In genomic region chr3:72237679-72238320, GRCh38 we compare ENCODE assay signal across 24 cellular contexts.
DNase-seq lines count a peak whose midpoint lies in the region; TF ChIP-seq lines count a peak whose summit lies in the region.
"Had no signal": no experiment of that assay in that cellular context is flagged by ENCODE, and none has a peak within 500 bp of the region (broad histone marks: within the 10 kb centered on the region; RNA-seq: fewer than 3 reads in every experiment).

No MANE protein-coding gene starts in this region.

- no peak overlapping the region for H3K23ac ChIP-seq in H9 (ENCODE audit: insufficient read length, low read depth, low read length)

- H3K4me1 Mint-ChIP-seq in brain (peaks cover 31% of the 10 kb centered on the region), H9 (peaks cover 5 to 11% of the 10 kb centered on the region in 2 experiments)

- no peaks in the 10 kb centered on the region for H4K20me1 ChIP-seq in H9 (ENCODE audit: control insufficient read depth, insufficient read depth, insufficient read length)

- no peak overlapping the region for H2BK20ac ChIP-seq in H9 (ENCODE audit: low read depth, low read length, poor library complexity, severe bottlenecking)

- H2BK120ac ChIP-seq in H9 (ENCODE audit: low read depth, low read length, poor library complexity, severe bottlenecking) = no peak overlapping the region

- H2BK12ac ChIP-seq in H9 (ENCODE audit: insufficient read length, low read depth, low read length) = no peak overlapping the region

- H3K27ac Mint-ChIP-seq in brain = peak overlapping the region in 4 of 5 experiments; percentile 18 to 48 (median 39)
- H3K27ac Mint-ChIP-seq in H9 = no peak overlapping the region
- H3K27ac Mint-ChIP-seq: activated CD4-positive, alpha-beta memory T cell treated with anti-CD3 and anti-CD28 coated beads for 36 hours; activated naive CD4-positive, alpha-beta T cell treated with anti-CD3 and anti-CD28 coated beads, Interleukin-2, amount 50 U/mL, for 72 hours; B cell; T-cell had no signal

- H2AK5ac ChIP-seq in H9 (ENCODE audit: insufficient read length, low read length) = no peak overlapping the region

- H3K4me2 ChIP-seq in H9 (ENCODE audit: insufficient read depth, insufficient read length, low read length) = no peak overlapping the region

- H3K56ac ChIP-seq in H9 (ENCODE audit: insufficient read length, low read depth, low read length) = no peak overlapping the region

- intact Hi-C loops in stomach (cut with DNase I; ENCODE audit: low total_unique reads) = no loop called here
- intact Hi-C loops in ascending aorta (cut with DNase I) = no loop called here
- intact Hi-C loops in adrenal gland (cut with DNase I) = no loop called here

- no peak overlapping the region for H3K14ac ChIP-seq in H9 (ENCODE audit: insufficient read depth, low read length)

- H3K4me1 ChIP-seq in stomach (peaks cover 0 to 47% (median 12%) of the 10 kb centered on the region in 4 donors), ascending aorta (peaks cover 10 to 28% of the 10 kb centered on the region in 2 donors), H9 (ENCODE audit: insufficient read depth, low read length) (no peaks in the 10 kb centered on the region), adrenal gland (replicated peaks in 1 of 2) (peaks cover 0 to 5% of the 10 kb centered on the region in 2 donors)
- H3K4me1 ChIP-seq: HAP-1, prostate gland had no signal

- TF ChIP-seq POLR2A in stomach (IDR thresholded peaks at IDR 0.05) (no peak), adrenal gland (IDR thresholded peaks at IDR 0.05) (no peak)

- CTCF ChIA-PET in BJ (lab: Yijun Ruan, JAX) = interaction anchor here (0.8 to 1.2 kb wide), 4 partner anchors 10 to 28 kb away, joined by 3 to 4 read pairs (median 3); no protein-coding TSS in a partner anchor

- H3K27me3 ChIP-seq in BJ (ENCODE audit: control insufficient read depth, insufficient read depth, low read length) (peaks cover 2% of the 10 kb centered on the region), stomach (no peaks in the 10 kb centered on the region), ascending aorta (no peaks in the 10 kb centered on the region), H9 (ENCODE audit: insufficient read depth, low read length) (no peaks in the 10 kb centered on the region), adrenal gland (no peaks in the 10 kb centered on the region)
- H3K27me3 ChIP-seq: MG63, neutrophil, tibial artery had no signal

- H3T11ph ChIP-seq in H9 (ENCODE audit: low read length) = no peak overlapping the region

- no peak overlapping the region for H3K18ac ChIP-seq in H9 (ENCODE audit: insufficient read length, low read depth, low read length)

- no peak overlapping the region for H2BK5ac ChIP-seq in H9 (ENCODE audit: insufficient read length, low read length)

- TF ChIP-seq CTCF in BJ (IDR thresholded peaks at IDR 0.05; ENCODE audit: insufficient read depth, low read depth, low read length) = no peak
- TF ChIP-seq CTCF in brain (conservative IDR thresholded peaks at IDR 0.05) = no peak
- TF ChIP-seq CTCF in fibroblast of the aortic adventitia (IDR thresholded peaks at IDR 0.05; ENCODE audit: insufficient read depth, low read length) = no peak
- no peak for TF ChIP-seq CTCF in stomach (IDR thresholded peaks at IDR 0.05)
- no peak for TF ChIP-seq CTCF in coronary artery (IDR thresholded peaks at IDR 0.05)
- no peak for TF ChIP-seq CTCF in ascending aorta (IDR thresholded peaks at IDR 0.05)
- no peak for TF ChIP-seq CTCF in H9 (conservative IDR thresholded peaks at IDR 0.05)
- TF ChIP-seq CTCF in adrenal gland (IDR thresholded peaks at IDR 0.05) = no peak

- no peak overlapping the region for H4K5ac ChIP-seq in H9 (ENCODE audit: insufficient read length, low read depth, low read length)

- H4K91ac ChIP-seq in H9 (ENCODE audit: insufficient read length, low read depth, low read length) = no peak overlapping the region

- H3K4me3 ChIP-seq in BJ (ENCODE audit: low read depth, low read length) (no peak overlapping the region), fibroblast of the aortic adventitia (ENCODE audit: low read depth, low read length) (no peak overlapping the region), stomach (no peak overlapping the region), coronary artery (no peak overlapping the region), ascending aorta (no peak overlapping the region), adrenal gland (no peak overlapping the region)
- H3K4me3 ChIP-seq: HAP-1, MG63, prostate gland, tibial artery had no signal

- H3K79me1 ChIP-seq in H9 (ENCODE audit: insufficient read depth, low read depth, low read length, poor library complexity, severe bottlenecking) = no peaks in the 10 kb centered on the region

- no peak overlapping the region for H3K9ac ChIP-seq in H9 (ENCODE audit: extremely low read depth, insufficient read length, low read length)

- H2BK15ac ChIP-seq in H9 (ENCODE audit: low read depth, low read length) = no peak overlapping the region

- no peak overlapping the region for H4K8ac ChIP-seq in H9 (replicated peaks; ENCODE audit: insufficient read length, low read depth, low read length)

- no peaks in the 10 kb centered on the region for H3K23me2 ChIP-seq in H9 (ENCODE audit: insufficient read length, low read depth, low read length, poor library complexity, severe bottlenecking)

- H3K4ac ChIP-seq in H9 (ENCODE audit: low read depth, low read length) = no peak overlapping the region

- POLR2A ChIA-PET in BJ (lab: Charles Lee) = no interaction called here

- H3K27me3 Mint-ChIP-seq in brain = no peaks in the 10 kb centered on the region
- peaks cover 12% of the 10 kb centered on the region for H3K27me3 Mint-ChIP-seq in H9 (ENCODE audit: low read depth)
- H3K27me3 Mint-ChIP-seq: activated CD4-positive, alpha-beta memory T cell treated with anti-CD3 and anti-CD28 coated beads for 36 hours; T-cell had no signal

- DNase-seq in BJ (ENCODE audit: low read depth) = peak; percentile 43
- DNase-seq in fibroblast of the aortic adventitia (ENCODE audit: low read depth) = peak; percentile 91
- no peak for DNase-seq in stomach
- DNase-seq in coronary artery (ENCODE audit: low spot score) = no peak
- no peak for DNase-seq in ascending aorta (ENCODE audit: low spot score in 2 of 2)
- DNase-seq in H9 = no peak
- no peak for DNase-seq in adrenal gland
- DNase-seq: activated CD4-positive, alpha-beta memory T cell treated with anti-CD3 and anti-CD28 coated beads for 36 hours; activated CD8-positive, alpha-beta memory T cell treated with anti-CD3 and anti-CD28 coated beads, Interleukin-2, amount 50 U/mL, for 4 hours; KBM-7; MG63; NCI-H2029 treated with DMSO at 0.1 percent for 48 hours; NCI-H2227 treated with DMSO at 0.1 percent for 48 hours; stimulated activated CD4-positive, alpha-beta T cell treated with anti-CD3 and anti-CD28 coated beads, Interleukin-15, amount 100 ng/mL, for 24 hours; stimulated activated naive CD4-positive, alpha-beta T cell; T-cell; tibial artery had no signal

- no peaks in the 10 kb centered on the region for H3K36me3 Mint-ChIP-seq in brain
- H3K36me3 Mint-ChIP-seq in H9 (ENCODE audit: insufficient read depth in 1 of 3, low read depth in 3 of 3) = no peaks in the 10 kb centered on the region
- H3K36me3 Mint-ChIP-seq: activated CD4-positive, alpha-beta memory T cell treated with anti-CD3 and anti-CD28 coated beads for 36 hours; activated naive CD4-positive, alpha-beta T cell treated with anti-CD3 and anti-CD28 coated beads, Interleukin-2, amount 50 U/mL, for 72 hours; T-cell had no signal

- peak overlapping the region in 4 of 5 donors; percentile 8 to 80 (median 52) for H3K27ac ChIP-seq in stomach
- no peak overlapping the region for H3K27ac ChIP-seq in coronary artery
- H3K27ac ChIP-seq in ascending aorta = no peak overlapping the region
- no peak overlapping the region for H3K27ac ChIP-seq in H9 (ENCODE audit: insufficient read length, low read depth, low read length)
- H3K27ac ChIP-seq in adrenal gland = no peak overlapping the region
- H3K27ac ChIP-seq: epithelial cell of prostate, neutrophil, prostate gland, tibial artery had no signal

- no peaks in the 10 kb centered on the region for H3K79me2 ChIP-seq in H9 (ENCODE audit: insufficient read depth, low read length)

- H3K9me3 Mint-ChIP-seq in brain (peaks cover 0 to 20% (median 5%) of the 10 kb centered on the region in 5 experiments), H9 (peaks cover 0 to 2% of the 10 kb centered on the region in 2 experiments; a peak in 3 of 5 replicates)
- H3K9me3 Mint-ChIP-seq: activated CD4-positive, alpha-beta memory T cell treated with anti-CD3 and anti-CD28 coated beads for 36 hours; T-cell had no signal

- no peak overlapping the region for H2AFZ ChIP-seq in H9 (ENCODE audit: low read length)

- no peaks in the 10 kb centered on the region for H3K36me3 ChIP-seq in BJ (ENCODE audit: control insufficient read depth, insufficient read depth, low read length)
- no peaks in the 10 kb centered on the region for H3K36me3 ChIP-seq in stomach
- no peaks in the 10 kb centered on the region for H3K36me3 ChIP-seq in ascending aorta
- H3K36me3 ChIP-seq in adrenal gland (replicated peaks in 1 of 2) = no peaks in the 10 kb centered on the region
- H3K36me3 ChIP-seq: HAP-1, MG63, neutrophil, prostate gland, tibial artery had no signal

- H3K4me3 Mint-ChIP-seq in brain (peak overlapping the region in 1 of 5 experiments; percentile 17), H9 (no peak overlapping the region)
- H3K4me3 Mint-ChIP-seq: activated CD4-positive, alpha-beta memory T cell treated with anti-CD3 and anti-CD28 coated beads for 36 hours; B cell; T-cell had no signal

- 65 to 83% (median 73%) methylated on average over 4 of the region's 4 CpGs for WGBS in stomach, 5 donors
- no CpG with 5 or more reads among the region's 4 CpGs for WGBS in H9 (ENCODE audit: extremely low coverage, insufficient read length, low lambda C conversion rate)
- WGBS in adrenal gland, 4 donors = 74 to 90% (median 87%) methylated on average over 4 of the region's 4 CpGs

- no peak for TF ChIP-seq EP300 in stomach (IDR thresholded peaks at IDR 0.05)

- no peaks in the 10 kb centered on the region for H3K9me3 ChIP-seq in stomach
- H3K9me3 ChIP-seq in ascending aorta = no peaks in the 10 kb centered on the region
- H3K9me3 ChIP-seq in H9 (ENCODE audit: control insufficient read depth, low read depth, low read length) = no peaks in the 10 kb centered on the region
- H3K9me3 ChIP-seq in adrenal gland (replicated peaks in 1 of 3) = no peaks in the 10 kb centered on the region
- H3K9me3 ChIP-seq: HAP-1, MG63, neutrophil, prostate gland, tibial artery had no signal

Comparison
In these comparisons a context has a peak if more than half of its experiments do, and no peak if none do; other contexts are left out.
1. DNase-seq: peak in BJ (single experiment) and fibroblast of the aortic adventitia (single experiment); none in stomach (single experiment), coronary artery (single experiment), ascending aorta (0 of 2), H9 (single experiment) and adrenal gland (0 of 7).
2. H3K27ac Mint-ChIP-seq: peak in brain (4 of 5); none in H9 (0 of 3).
3. H3K27ac ChIP-seq: peak in stomach (4 of 5); none in coronary artery (0 of 2), ascending aorta (0 of 2), H9 (single experiment) and adrenal gland (0 of 5).